23 cellular contexts compared by ENCODE assay signal in the genomic region with DNA sequence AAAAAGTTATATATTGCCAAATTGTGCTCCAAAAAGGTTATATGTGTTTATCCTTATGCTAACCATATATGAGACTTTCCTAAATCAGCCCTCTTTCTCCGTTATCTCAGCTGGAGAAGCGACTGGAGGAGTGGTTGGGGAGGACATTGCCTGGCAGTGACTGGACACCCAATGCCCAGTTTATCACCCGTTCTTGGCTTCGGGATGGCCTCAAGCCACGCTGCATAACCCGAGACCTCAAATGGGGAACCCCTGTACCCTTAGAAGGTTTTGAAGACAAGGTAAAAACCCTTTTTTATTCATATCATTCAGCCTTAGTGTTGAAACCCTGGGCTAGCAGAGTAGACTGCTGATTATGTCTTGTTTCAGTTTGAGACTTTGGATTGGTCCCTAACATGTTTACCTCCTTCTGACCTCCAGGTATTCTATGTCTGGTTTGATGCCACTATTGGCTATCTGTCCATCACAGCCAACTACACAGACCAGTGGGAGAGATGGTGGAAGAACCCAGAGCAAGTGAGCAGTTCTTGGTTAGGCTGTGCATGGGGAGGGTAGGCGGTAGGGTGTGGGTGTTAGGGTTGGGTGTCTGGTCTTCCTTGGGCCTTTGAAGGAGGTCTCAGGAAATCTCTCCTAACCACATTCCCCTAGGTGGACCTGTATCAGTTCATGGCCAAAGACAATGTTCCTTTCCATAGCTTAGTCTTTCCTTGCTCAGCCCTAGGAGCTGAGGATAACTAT. TPM values are rescaled to one million over a fixed set of nuclear protein-coding genes. Genes with fewer than 3 reads are reported as not detected.
DNase-seq lines count a peak whose midpoint lies in the region; ATAC-seq and TF ChIP-seq lines count a peak whose summit lies in the region.
"Had no signal": no experiment of that assay in that cellular context is flagged by ENCODE, and none has a peak within 500 bp of the region (broad histone marks: within the 10 kb centered on the region; RNA-seq: fewer than 3 reads in every experiment).

No MANE protein-coding gene starts in this region.

- H3K27me3 Mint-ChIP-seq in activated CD8-positive, alpha-beta T cell treated with anti-CD3 and anti-CD28 coated beads, Interleukin-2, amount 10 ng/mL, durations not matched to agents 7 days and 5 days (ENCODE audit: low read depth): no peaks in the 10 kb centered on the region
- H3K27me3 Mint-ChIP-seq in immature natural killer cell (ENCODE audit: low read depth in 3 of 3): peaks cover 0 to under 1% (median 0%) of the 10 kb centered on the region in 3 donors
- H3K27me3 Mint-ChIP-seq in stimulated activated naive CD8-positive, alpha-beta T cell treated with anti-CD3 and anti-CD28 coated beads, Interleukin-15, amount 100 ng/mL, for 72 hours: no peaks in the 10 kb centered on the region

- H4K20me1 ChIP-seq in PC-9 (ENCODE audit: insufficient read depth): peaks cover 71% of the 10 kb centered on the region

- no peaks in the 10 kb centered on the region for H3K27me3 ChIP-seq in PC-9 (ENCODE audit: insufficient read depth, low read depth)
- H3K27me3 ChIP-seq: sigmoid colon, SJCRH30 had no signal

- ATAC-seq in activated naive CD4-positive, alpha-beta T cell treated with anti-CD3 and anti-CD28 coated beads, Interleukin-2, amount 50 U/mL, for 72 hours: peak in 1 of 2 donors; percentile 44
- no peak for ATAC-seq in activated CD8-positive, alpha-beta T cell treated with anti-CD3 and anti-CD28 coated beads, Interleukin-2, amount 10 ng/mL, durations not matched to agents 7 days and 5 days
- peak; percentile 61 for ATAC-seq in stimulated activated naive CD8-positive, alpha-beta T cell treated with anti-CD3 and anti-CD28 coated beads, Interleukin-15, amount 100 ng/mL, for 72 hours
- ATAC-seq: PC-3 had no signal

- H3K4me3 ChIP-seq in PC-9: no peak overlapping the region
- H3K4me3 ChIP-seq: sigmoid colon, SJCRH30 had no signal

- TF ChIP-seq CTCF in PC-9 (conservative IDR thresholded peaks at IDR 0.05): no peak

- H3K4me2 ChIP-seq in PC-9: no peak overlapping the region

- peaks cover 68% of the 10 kb centered on the region for H3F3A ChIP-seq in PC-9 (ENCODE audit: insufficient read depth, low read depth)

- POLR2A ChIA-PET in activated CD8-positive, alpha-beta T cell treated with anti-CD3 and anti-CD28 coated beads, Interleukin-2, amount 10 ng/mL, durations not matched to agents 7 days and 5 days (lab: Charles Lee): interaction anchor here (1.0 kb wide), 1 partner anchor 433 kb away, joined by 6 read pairs; no protein-coding TSS in a partner anchor
- POLR2A ChIA-PET in PC-9 (lab: Charles Lee; ENCODE audit: unreplicated experiment): no interaction called here

- no peak overlapping the region for H3K4me3 Mint-ChIP-seq in activated CD8-positive, alpha-beta T cell treated with anti-CD3 and anti-CD28 coated beads, Interleukin-2, amount 10 ng/mL, durations not matched to agents 7 days and 5 days
- H3K4me3 Mint-ChIP-seq in immature natural killer cell: no peak overlapping the region
- H3K4me3 Mint-ChIP-seq in stimulated activated naive CD8-positive, alpha-beta T cell treated with anti-CD3 and anti-CD28 coated beads, Interleukin-15, amount 100 ng/mL, for 72 hours: no peak overlapping the region
- H3K4me3 Mint-ChIP-seq: T-helper 2 cell treated with Interferon-gamma antibody and Interleukin-4, amounts not matched to agents 5 μg/mL and 100 μg/mL, for 36 hours had no signal

- no peak for DNase-seq in activated naive CD4-positive, alpha-beta T cell treated with anti-CD3 and anti-CD28 coated beads, Interleukin-2, amount 50 U/mL, for 72 hours (ENCODE audit: low spot score in 2 of 2)
- DNase-seq in activated naive CD4-positive, alpha-beta T cell treated with anti-CD3 and anti-CD28 coated beads, Interleukin-2, amount 50 U/mL, for 16 hours: no peak
- DNase-seq in activated CD8-positive, alpha-beta T cell treated with anti-CD3 and anti-CD28 coated beads, Interleukin-2, amount 10 ng/mL, durations not matched to agents 7 days and 5 days: no peak
- DNase-seq in immature natural killer cell (no peak), NCI-H1092 treated with DMSO at 0.1 percent for 48 hours (lab: John Stamatoyannopoulos, UW) (no peak), NCI-H510A (lab: John Stamatoyannopoulos, UW) (no peak), PC-9 (no peak)
- DNase-seq in stimulated activated naive CD8-positive, alpha-beta T cell treated with anti-CD3 and anti-CD28 coated beads, Interleukin-15, amount 100 ng/mL, for 72 hours: no peak
- DNase-seq: activated CD8-positive, alpha-beta memory T cell treated with anti-CD3 and anti-CD28 coated beads for 24 hours; aorta; Caco-2; caudate nucleus; erythroblast; GOT3; IMR-90; mammary epithelial cell; NCI-H1436 treated with DMSO at 0.1 percent for 48 hours; NCI-H82; PC-3; sigmoid colon; SJCRH30 had no signal

- no peak overlapping the region for H3K27ac ChIP-seq in PC-9
- H3K27ac ChIP-seq: parathyroid adenoma, sigmoid colon, SJCRH30 had no signal

- no peak overlapping the region for H2AFZ ChIP-seq in PC-9
- H2AFZ ChIP-seq: parathyroid adenoma had no signal

- no peaks in the 10 kb centered on the region for H3K4me1 ChIP-seq in PC-9 (replicated peaks; ENCODE audit: insufficient read depth)
- H3K4me1 ChIP-seq: Caco-2, parathyroid adenoma, SJCRH30 had no signal

- peaks cover 7 to 21% of the 10 kb centered on the region in 2 donors for H3K36me3 Mint-ChIP-seq in activated naive CD4-positive, alpha-beta T cell treated with anti-CD3 and anti-CD28 coated beads, Interleukin-2, amount 50 U/mL, for 72 hours
- peaks cover 60% of the 10 kb centered on the region for H3K36me3 Mint-ChIP-seq in activated CD8-positive, alpha-beta T cell treated with anti-CD3 and anti-CD28 coated beads, Interleukin-2, amount 10 ng/mL, durations not matched to agents 7 days and 5 days (ENCODE audit: low read depth)
- peaks cover 16 to 55% (median 23%) of the 10 kb centered on the region in 3 donors for H3K36me3 Mint-ChIP-seq in immature natural killer cell

- intact Hi-C loops in PC-9 (cut with micrococcal nuclease; ENCODE audit: unreplicated experiment): no loop called here

- H3K4me1 Mint-ChIP-seq in activated CD8-positive, alpha-beta T cell treated with anti-CD3 and anti-CD28 coated beads, Interleukin-2, amount 10 ng/mL, durations not matched to agents 7 days and 5 days (ENCODE audit: low read depth): peaks cover 6% of the 10 kb centered on the region
- H3K4me1 Mint-ChIP-seq in immature natural killer cell: peaks cover 0 to 17% of the 10 kb centered on the region in 2 donors
- H3K4me1 Mint-ChIP-seq in stimulated activated naive CD8-positive, alpha-beta T cell treated with anti-CD3 and anti-CD28 coated beads, Interleukin-15, amount 100 ng/mL, for 72 hours: peaks cover 30% of the 10 kb centered on the region

- CTCF ChIA-PET in activated CD8-positive, alpha-beta T cell treated with anti-CD3 and anti-CD28 coated beads, Interleukin-2, amount 10 ng/mL, durations not matched to agents 7 days and 5 days (lab: Charles Lee): interaction anchor here (0.7 to 1.2 kb wide), 3 partner anchors 9 to 81 kb away, joined by 3 read pairs; no protein-coding TSS in a partner anchor
- CTCF ChIA-PET in PC-9 (lab: Charles Lee): no interaction called here

- H3K36me3 ChIP-seq in PC-9 (ENCODE audit: low read depth): peaks cover 48% of the 10 kb centered on the region

- no peaks in the 10 kb centered on the region for H3K9me2 ChIP-seq in PC-9 (ENCODE audit: insufficient read depth)

- BruUV-seq in PC-9 (replicated peaks; lab: Mats Ljungman, UMichigan): no TSS peak

- no peaks in the 10 kb centered on the region for H3K9me3 Mint-ChIP-seq in activated naive CD4-positive, alpha-beta T cell treated with anti-CD3 and anti-CD28 coated beads, Interleukin-2, amount 50 U/mL, for 72 hours
- H3K9me3 Mint-ChIP-seq in activated CD8-positive, alpha-beta T cell treated with anti-CD3 and anti-CD28 coated beads, Interleukin-2, amount 10 ng/mL, durations not matched to agents 7 days and 5 days (ENCODE audit: insufficient read depth): no peaks in the 10 kb centered on the region
- no peaks in the 10 kb centered on the region for H3K9me3 Mint-ChIP-seq in immature natural killer cell
- H3K9me3 Mint-ChIP-seq in stimulated activated naive CD8-positive, alpha-beta T cell treated with anti-CD3 and anti-CD28 coated beads, Interleukin-15, amount 100 ng/mL, for 72 hours: no peaks in the 10 kb centered on the region
- H3K9me3 Mint-ChIP-seq: T-helper 2 cell treated with Interferon-gamma antibody and Interleukin-4, amounts not matched to agents 5 μg/mL and 100 μg/mL, for 36 hours had no signal

- 0 out of 2 replicates have a peak, but pooled peaks cover 7% of the 10 kb centered on the region for H3K79me2 ChIP-seq in PC-9 (ENCODE audit: low read depth)
- H3K79me2 ChIP-seq: parathyroid adenoma had no signal

- H3K9me3 ChIP-seq in PC-9 (ENCODE audit: insufficient read depth, low read depth): no peaks in the 10 kb centered on the region
- H3K9me3 ChIP-seq: Caco-2, sigmoid colon, SJCRH30 had no signal

- H3K27ac Mint-ChIP-seq in activated naive CD4-positive, alpha-beta T cell treated with anti-CD3 and anti-CD28 coated beads, Interleukin-2, amount 50 U/mL, for 72 hours: peak overlapping the region; percentile 52 to 61
- H3K27ac Mint-ChIP-seq in activated CD8-positive, alpha-beta T cell treated with anti-CD3 and anti-CD28 coated beads, Interleukin-2, amount 10 ng/mL, durations not matched to agents 7 days and 5 days: peak overlapping the region; percentile 62
- H3K27ac Mint-ChIP-seq in immature natural killer cell: peak overlapping the region; percentile 6 to 75 (median 54)
- peak overlapping the region in 1 of 2 donors; percentile 28 for H3K27ac Mint-ChIP-seq in stimulated activated naive CD8-positive, alpha-beta T cell treated with anti-CD3 and anti-CD28 coated beads, Interleukin-15, amount 100 ng/mL, for 72 hours
- H3K27ac Mint-ChIP-seq: T-helper 2 cell treated with Interferon-gamma antibody and Interleukin-4, amounts not matched to agents 5 μg/mL and 100 μg/mL, for 36 hours had no signal

RNA-seq across cellular contexts. Expression of a gene that starts 8.6 kb away (rescaled TPM):
- 10 to 100 TPM; 24.9 to 79.8 TPM for total RNA-seq in activated naive CD4-positive, alpha-beta T cell treated with anti-CD3 and anti-CD28 coated beads, Interleukin-2, amount 50 U/mL, for 72 hours
- total RNA-seq in activated CD8-positive, alpha-beta T cell treated with anti-CD3 and anti-CD28 coated beads, Interleukin-2, amount 10 ng/mL, durations not matched to agents 7 days and 5 days: 10 to 100 TPM; 14.9 to 15.0 TPM
- polyA plus RNA-seq in immature natural killer cell: 10 to 100 TPM; 22.8 to 38.8 (median 29.4) TPM
- total RNA-seq in PC-9 (2021): 15.6 and 17.3 TPM in 2 replicates

RNA-seq across cellular contexts. Expression of a gene that starts 10.9 kb away (rescaled TPM):
- 10 to 100 TPM; 66.4 to 77.5 TPM for total RNA-seq in activated naive CD4-positive, alpha-beta T cell treated with anti-CD3 and anti-CD28 coated beads, Interleukin-2, amount 50 U/mL, for 72 hours
- total RNA-seq in activated CD8-positive, alpha-beta T cell treated with anti-CD3 and anti-CD28 coated beads, Interleukin-2, amount 10 ng/mL, durations not matched to agents 7 days and 5 days: 10 to 100 TPM; 68.4 to 71.4 TPM
- 1 to 10 TPM; 1.8 to 5.5 (median 2.7) TPM for polyA plus RNA-seq in immature natural killer cell
- total RNA-seq in PC-9 (2021): 47.3 and 78.4 TPM in 2 replicates

RNA-seq across cellular contexts. Expression of a gene that starts 23.9 kb away (rescaled TPM):
- total RNA-seq in activated naive CD4-positive, alpha-beta T cell treated with anti-CD3 and anti-CD28 coated beads, Interleukin-2, amount 50 U/mL, for 72 hours: 100 to 1,000 TPM; 267 to 292 TPM
- 100 to 1,000 TPM; 275 to 291 TPM for total RNA-seq in activated CD8-positive, alpha-beta T cell treated with anti-CD3 and anti-CD28 coated beads, Interleukin-2, amount 10 ng/mL, durations not matched to agents 7 days and 5 days
- 100 to 1,000 TPM; 100 to 158 (median 114) TPM for polyA plus RNA-seq in immature natural killer cell
- total RNA-seq in PC-9 (2021): 307 and 366 TPM in 2 replicates

RNA-seq across cellular contexts. Expression of a gene that starts 32.1 kb away (rescaled TPM):
- 100 to 1,000 TPM; 151 to 195 TPM for total RNA-seq in activated naive CD4-positive, alpha-beta T cell treated with anti-CD3 and anti-CD28 coated beads, Interleukin-2, amount 50 U/mL, for 72 hours
- total RNA-seq in activated CD8-positive, alpha-beta T cell treated with anti-CD3 and anti-CD28 coated beads, Interleukin-2, amount 10 ng/mL, durations not matched to agents 7 days and 5 days: 100 to 1,000 TPM; 243 to 248 TPM
- polyA plus RNA-seq in immature natural killer cell: 100 to 1,000 TPM; 148 to 294 (median 163) TPM
- total RNA-seq in PC-9 (2021): not detected in 2 replicates
- total RNA-seq: PC-3 had no signal
- polyA plus RNA-seq: mammary epithelial cell had no signal

RNA-seq across cellular contexts. Expression of a gene that starts 35.2 kb away (rescaled TPM):
- 100 to 1,000 TPM in 1 of 2 donors, 10 to 100 TPM in 1; 77.1 to 122 TPM for total RNA-seq in activated naive CD4-positive, alpha-beta T cell treated with anti-CD3 and anti-CD28 coated beads, Interleukin-2, amount 50 U/mL, for 72 hours
- 10 to 100 TPM; 89.3 to 96.5 TPM for total RNA-seq in activated CD8-positive, alpha-beta T cell treated with anti-CD3 and anti-CD28 coated beads, Interleukin-2, amount 10 ng/mL, durations not matched to agents 7 days and 5 days
- polyA plus RNA-seq in immature natural killer cell: 10 to 100 TPM; 90.2 to 99.0 (median 93.8) TPM
- total RNA-seq in PC-9 (2021): 93.4 and 105 TPM in 2 replicates
